In genomic region chr5:58011301-58011700, GRCh38 we compare ENCODE assay signal across 20 cellular contexts.
"Had no signal": no experiment of that assay in that cellular context is flagged by ENCODE, and none has a peak within 500 bp of the region (broad histone marks: within the 10 kb centered on the region; RNA-seq: fewer than 3 reads in every experiment).

No MANE protein-coding gene starts in this region.

- DNase-seq: Kasumi-1, MM.1S, NCI-H1092 treated with DMSO at 0.1 percent for 48 hours, NCI-H1436, NCI-H1694, NCI-H187 treated with DMSO at 0.1 percent for 48 hours, NCI-H2029 treated with DMSO at 0.1 percent for 48 hours, NCI-H2171 treated with DMSO at 0.1 percent for 48 hours, NCI-H345, NCI-H446 treated with DMSO at 0.1 percent for 48 hours, NCI-H510A treated with DMSO at 0.1 percent for 48 hours, NCI-H526, Right ventricle myocardium superior, RPMI8226, SIG-M5 had no signal

- H3K4me3 ChIP-seq: K562, SJSA1, SK-N-MC had no signal

- H3K27ac ChIP-seq: HL-60, KMS-11, SJSA1, SK-N-MC had no signal

- H3K9me3 ChIP-seq: SJSA1 had no signal

- H3K4me2 ChIP-seq: KMS-11 had no signal

- H3K36me3 ChIP-seq: SJSA1 had no signal

- ATAC-seq: K562 had no signal

- H3K27me3 ChIP-seq: SJSA1 had no signal

- H3K9ac ChIP-seq: KMS-11 had no signal
